In genomic region chrX:23765868-23766267, GRCh38 we compare ENCODE assay signal across 25 cellular contexts. TPM values are rescaled to one million over a fixed set of nuclear protein-coding genes. Genes with fewer than 3 reads are reported as not detected.
DNase-seq lines count a peak whose midpoint lies in the region; ATAC-seq and TF ChIP-seq lines count a peak whose summit lies in the region.
"Had no signal": no experiment of that assay in that cellular context is flagged by ENCODE, and none has a peak within 500 bp of the region (broad histone marks: within the 10 kb centered on the region; RNA-seq: fewer than 3 reads in every experiment).

No MANE protein-coding gene starts in this region.

- H3K4me1 ChIP-seq in PC-3 (ENCODE audit: insufficient read depth, low read length) (no peaks in the 10 kb centered on the region), sigmoid colon (no peaks in the 10 kb centered on the region), right atrium auricular region (no peaks in the 10 kb centered on the region)
- H3K4me1 ChIP-seq: Caco-2, Peyer's patch had no signal

- H2AFZ ChIP-seq in PC-3 (ENCODE audit: low read length), result no peak overlapping the region
- H2AFZ ChIP-seq: GM23248 had no signal

- no peak for TF ChIP-seq EP300 in sigmoid colon (IDR thresholded peaks at IDR 0.05)

- H3K9me3 ChIP-seq in PC-3 (ENCODE audit: low read length) (no peaks in the 10 kb centered on the region), sigmoid colon (no peaks in the 10 kb centered on the region), right atrium auricular region (no peaks in the 10 kb centered on the region)
- H3K9me3 ChIP-seq: Caco-2, Peyer's patch had no signal

- no peak overlapping the region for H3K4me2 ChIP-seq in PC-3 (ENCODE audit: low read length)
- H3K4me2 ChIP-seq: KMS-11 had no signal

- H3K27me3 Mint-ChIP-seq in dendritic cell treated with granulocyte-macrophage colony-stimulating factor and Interleukin-4, amounts not matched to agents 40 ng/mL and 50 ng/mL, for 4 days, result no peaks in the 10 kb centered on the region
- H3K27me3 Mint-ChIP-seq in neural crest cell (ENCODE audit: low read depth), result no peaks in the 10 kb centered on the region
- H3K27me3 Mint-ChIP-seq: CD4-positive, alpha-beta memory T cell; IgD-negative memory B cell had no signal

- peaks cover 5% of the 10 kb centered on the region for H3K4me1 Mint-ChIP-seq in dendritic cell treated with granulocyte-macrophage colony-stimulating factor and Interleukin-4, amounts not matched to agents 40 ng/mL and 50 ng/mL, for 4 days (ENCODE audit: low read depth)
- peaks cover 9% of the 10 kb centered on the region for H3K4me1 Mint-ChIP-seq in neural crest cell

- POLR2A ChIA-PET in PC-3 (lab: Charles Lee; ENCODE audit: unreplicated experiment), result no interaction called here

- no peaks in the 10 kb centered on the region for H3F3A ChIP-seq in PC-3 (ENCODE audit: low read length, unreplicated experiment)

- no peaks in the 10 kb centered on the region for H4K20me1 ChIP-seq in PC-3 (ENCODE audit: low read length)

- H3K27ac Mint-ChIP-seq in dendritic cell treated with granulocyte-macrophage colony-stimulating factor and Interleukin-4, amounts not matched to agents 40 ng/mL and 50 ng/mL, for 4 days, result peak overlapping the region; percentile 82
- peak overlapping the region; percentile 75 for H3K27ac Mint-ChIP-seq in neural crest cell (ENCODE audit: unreplicated experiment)

- no peaks in the 10 kb centered on the region for H3K79me2 ChIP-seq in PC-3 (ENCODE audit: low read length)

- intact Hi-C loops in PC-3 (cut with micrococcal nuclease) (no loop called here), sigmoid colon (cut with DNase I) (no loop called here)
- intact Hi-C loops in dendritic cell treated with granulocyte-macrophage colony-stimulating factor and Interleukin-4, amounts not matched to agents 40 ng/mL and 50 ng/mL, for 4 days (cut with micrococcal nuclease), result no loop called here

- H3K9me3 Mint-ChIP-seq in dendritic cell treated with granulocyte-macrophage colony-stimulating factor and Interleukin-4, amounts not matched to agents 40 ng/mL and 50 ng/mL, for 4 days, result no peaks in the 10 kb centered on the region
- no peaks in the 10 kb centered on the region for H3K9me3 Mint-ChIP-seq in neural crest cell
- H3K9me3 Mint-ChIP-seq: CD4-positive, alpha-beta memory T cell had no signal

- CTCF ChIA-PET in PC-3 (lab: Charles Lee), result no interaction called here

- H3K27ac ChIP-seq in PC-3 (ENCODE audit: low read length) (peak overlapping the region; percentile 9; the same call in 1 of the 2 replicates), sigmoid colon (no peak overlapping the region), right atrium auricular region (no peak overlapping the region)
- H3K27ac ChIP-seq: GM23248, KMS-11, SK-N-MC had no signal

- H3K36me3 ChIP-seq in PC-3 (ENCODE audit: low read depth, low read length) (no peaks in the 10 kb centered on the region), sigmoid colon (no peaks in the 10 kb centered on the region), right atrium auricular region (no peaks in the 10 kb centered on the region)
- H3K36me3 ChIP-seq: Peyer's patch had no signal

- H3K27me3 ChIP-seq in PC-3 (ENCODE audit: low read length), result no peaks in the 10 kb centered on the region
- no peaks in the 10 kb centered on the region for H3K27me3 ChIP-seq in sigmoid colon
- H3K27me3 ChIP-seq in right atrium auricular region, result no peaks in the 10 kb centered on the region
- H3K27me3 ChIP-seq: Peyer's patch had no signal

- H3K4me3 ChIP-seq in PC-3 (ENCODE audit: low read length), result no peak overlapping the region
- no peak overlapping the region for H3K4me3 ChIP-seq in sigmoid colon
- no peak overlapping the region for H3K4me3 ChIP-seq in right atrium auricular region
- H3K4me3 ChIP-seq: GM23248, Peyer's patch, SK-N-MC had no signal

- H3K9ac ChIP-seq in PC-3 (ENCODE audit: low read length), result no peak overlapping the region
- H3K9ac ChIP-seq: GM23248, KMS-11 had no signal

- no TSS peak for BruUV-seq in PC-3 (replicated peaks; lab: Mats Ljungman, UMichigan)

- H3K9me2 ChIP-seq in PC-3 (replicated peaks; ENCODE audit: low read length), result no peaks in the 10 kb centered on the region

- no peak overlapping the region for H3K4me3 Mint-ChIP-seq in dendritic cell treated with granulocyte-macrophage colony-stimulating factor and Interleukin-4, amounts not matched to agents 40 ng/mL and 50 ng/mL, for 4 days
- H3K4me3 Mint-ChIP-seq in neural crest cell, result no peak overlapping the region

- no peak for TF ChIP-seq POLR2A in sigmoid colon (IDR thresholded peaks at IDR 0.05)

- 89 to 95% methylated on average over 16 of the region's 16 CpGs for WGBS in sigmoid colon, 2 donors

- H3K36me3 Mint-ChIP-seq in dendritic cell treated with granulocyte-macrophage colony-stimulating factor and Interleukin-4, amounts not matched to agents 40 ng/mL and 50 ng/mL, for 4 days (ENCODE audit: low read depth), result no peaks in the 10 kb centered on the region
- H3K36me3 Mint-ChIP-seq in neural crest cell (ENCODE audit: low read depth), result no peaks in the 10 kb centered on the region
- H3K36me3 Mint-ChIP-seq: CD4-positive, alpha-beta memory T cell; IgD-negative memory B cell had no signal

- TF ChIP-seq CTCF in PC-3 (conservative IDR thresholded peaks at IDR 0.05; ENCODE audit: low read depth, low read length), result no peak
- no peak for TF ChIP-seq CTCF in neural crest cell (conservative IDR thresholded peaks at IDR 0.05)
- no peak for TF ChIP-seq CTCF in sigmoid colon (IDR thresholded peaks at IDR 0.05)
- no peak for TF ChIP-seq CTCF in right atrium auricular region (IDR thresholded peaks at IDR 0.05)

- no peak for ATAC-seq in PC-3

- peak; percentile 81 for DNase-seq in DMS53 (lab: John Stamatoyannopoulos, UW)
- no peak for DNase-seq in PC-3
- DNase-seq in neural crest cell (ENCODE audit: low read depth, low spot score), result no peak
- no peak for DNase-seq in HPDE6-E6E7 (ENCODE audit: extremely low spot score)
- DNase-seq in sigmoid colon, result no peak
- no peak for DNase-seq in NCI-H187 (lab: John Stamatoyannopoulos, UW)
- DNase-seq in right atrium auricular region (ENCODE audit: low spot score), result no peak
- DNase-seq: C1 segment of cervical spinal cord; Caco-2; CD4-positive, alpha-beta memory T cell; DMS79 treated with DMSO at 0.1 percent for 48 hours; H7; MM.1S; NCI-H1694; NCI-H2081; NCI-H2171; NCI-H226; NCI-H69; Peyer's patch; SIG-M5 had no signal

RNA-seq across cellular contexts. Expression of gene SAT1, which starts 17.1 kb away (rescaled TPM):
- total RNA-seq in PC-3 (2014; rRNA removed), result 414 and 448 TPM in 2 replicates
- 106 and 108 TPM in 2 replicates for total RNA-seq in neural crest cell
- 100 to 1,000 TPM; 321 to 371 (median 343) TPM for total RNA-seq in sigmoid colon
- 1,000 to 10,000 TPM in 1 of 3 donors, 100 to 1,000 TPM in 2; 775 to 1,356 (median 840) TPM for polyA plus RNA-seq in sigmoid colon
- total RNA-seq in right atrium auricular region, result 100 to 1,000 TPM; 513 to 713 TPM

RNA-seq across cellular contexts. Expression of gene ACOT9, which starts 22.8 kb away (rescaled TPM):
- total RNA-seq in PC-3 (2014; rRNA removed) (66.2 and 75.6 TPM in 2 replicates), neural crest cell (61.8 and 62.2 TPM in 2 replicates), sigmoid colon (10 to 100 TPM; 32.6 to 63.1 (median 51.3) TPM), right atrium auricular region (10 to 100 TPM; 39.6 to 43.6 TPM)
- polyA plus RNA-seq in sigmoid colon, result 10 to 100 TPM; 18.0 to 28.7 (median 25.6) TPM
